12 cellular contexts compared by ENCODE assay signal in the genomic region with DNA sequence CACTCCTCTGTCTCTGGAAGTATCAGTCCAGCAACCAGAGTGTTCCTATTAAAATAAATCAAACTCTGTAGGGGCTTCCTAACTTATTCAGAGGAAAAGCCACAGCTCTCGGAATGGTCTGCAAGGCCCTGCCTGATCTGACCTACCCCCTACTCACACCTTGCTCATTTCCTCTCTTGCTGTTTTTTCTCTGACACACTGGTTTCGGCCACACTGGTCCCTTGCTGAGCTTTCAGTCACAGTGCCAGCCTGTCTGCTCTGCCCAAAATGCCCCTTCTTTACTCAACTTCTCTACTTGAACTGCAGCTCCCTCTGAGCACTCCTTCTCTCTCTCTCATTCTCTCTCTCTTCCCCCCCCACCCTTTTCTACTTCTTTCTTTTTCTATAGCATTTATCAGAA.
DNase-seq lines count a peak whose midpoint lies in the region; ATAC-seq lines count a peak whose summit lies in the region.
"Had no signal": no experiment of that assay in that cellular context is flagged by ENCODE, and none has a peak within 500 bp of the region (broad histone marks: within the 10 kb centered on the region; RNA-seq: fewer than 3 reads in every experiment).

No MANE protein-coding gene starts in this region.

- DNase-seq in Daoy (ENCODE audit: low read depth) (peak; percentile 30), dermis blood vessel endothelial cell (peak; percentile 17), left cardiac atrium (no peak), H7 (no peak), glomerular visceral epithelial cell (ENCODE audit: extremely low spot score) (no peak), NCI-H1694 treated with DMSO at 0.1 percent for 48 hours (lab: John Stamatoyannopoulos, UW) (no peak)
- DNase-seq: activated CD8-positive, alpha-beta memory T cell treated with anti-CD3 and anti-CD28 coated beads, Interleukin-2, amount 10 ng/mL, durations not matched to agents 7 days and 5 days; DMS53; NCI-H1092; NCI-H526 had no signal

- H3K36me3 ChIP-seq in H7 (replicated peaks; ENCODE audit: control insufficient read depth, insufficient read depth, low read length), result no peaks in the 10 kb centered on the region

- ATAC-seq in GM19397 (IDR thresholded peaks at IDR 0.05; ENCODE audit: unreplicated experiment) (peak; percentile 64), HG03280 (IDR thresholded peaks at IDR 0.05; ENCODE audit: unreplicated experiment) (peak; percentile 83), left cardiac atrium (no peak)
- ATAC-seq: activated CD8-positive, alpha-beta memory T cell treated with anti-CD3 and anti-CD28 coated beads, Interleukin-2, amount 10 ng/mL, durations not matched to agents 7 days and 5 days had no signal

- H3K4me3 ChIP-seq in H7 (ENCODE audit: insufficient read depth, low read depth, low read length), result no peak overlapping the region

- intact Hi-C loops in left cardiac atrium (cut with DNase I), result no loop called here

- no peaks in the 10 kb centered on the region for H3K27me3 ChIP-seq in H7 (ENCODE audit: control insufficient read depth, insufficient read depth, low read length)

Comparison
In these comparisons a context has a peak if more than half of its experiments do, and no peak if none do; other contexts are left out.
1. DNase-seq: peak in Daoy (single experiment) and dermis blood vessel endothelial cell (single experiment); none in left cardiac atrium (single experiment), H7 (single experiment), glomerular visceral epithelial cell (single experiment) and NCI-H1694 treated with DMSO at 0.1 percent for 48 hours (single experiment).
2. ATAC-seq: peak in GM19397 (single experiment) and HG03280 (single experiment); none in left cardiac atrium (0 of 2).